In genomic region chr10:71249996-71250395, GRCh38 we compare ENCODE assay signal across 21 cellular contexts. TPM values are rescaled to one million over a fixed set of nuclear protein-coding genes. Genes with fewer than 3 reads are reported as not detected.
"Had no signal": no experiment of that assay in that cellular context is flagged by ENCODE, and none has a peak within 500 bp of the region (broad histone marks: within the 10 kb centered on the region; RNA-seq: fewer than 3 reads in every experiment).

No MANE protein-coding gene starts in this region.

- H3K9me3 Mint-ChIP-seq: naive thymus-derived CD4-positive, alpha-beta T cell; stimulated activated naive B cell treated with anti-CD40 and anti-IgM and Interleukin-4, amounts not matched to agents 10 μg/mL and 1 μg/mL and 100 μg/mL, for 72 hours; T-helper 1 cell treated with Interleukin-12 subunit alpha and Interleukin-12 subunit beta and Interleukin-4 antibody, amounts not matched to agents 30 μg/mL and 1 μg/mL, for 36 hours had no signal

- H3K36me3 Mint-ChIP-seq: activated naive CD8-positive, alpha-beta T cell; naive thymus-derived CD4-positive, alpha-beta T cell; stimulated activated naive B cell treated with anti-CD40 and anti-IgM and Interleukin-4, amounts not matched to agents 10 μg/mL and 1 μg/mL and 100 μg/mL, for 72 hours had no signal

- H3K36me3 ChIP-seq: left ventricle myocardium inferior, right lobe of liver, tibial nerve had no signal

- H3K4me3 Mint-ChIP-seq: activated naive CD8-positive, alpha-beta T cell; naive thymus-derived CD4-positive, alpha-beta T cell; stimulated activated naive B cell treated with anti-CD40 and anti-IgM and Interleukin-4, amounts not matched to agents 10 μg/mL and 1 μg/mL and 100 μg/mL, for 72 hours; T-helper 1 cell treated with Interleukin-12 subunit alpha and Interleukin-12 subunit beta and Interleukin-4 antibody, amounts not matched to agents 30 μg/mL and 1 μg/mL, for 36 hours had no signal

- H3K27me3 ChIP-seq: dorsolateral prefrontal cortex, hepatocyte, right lobe of liver, tibial nerve had no signal

- ATAC-seq: naive thymus-derived CD4-positive, alpha-beta T cell; right lobe of liver; stimulated activated naive B cell treated with anti-CD40 and anti-IgM and Interleukin-4, amounts not matched to agents 10 μg/mL and 1 μg/mL and 100 μg/mL, for 72 hours had no signal

- H3K4me1 Mint-ChIP-seq: naive thymus-derived CD4-positive, alpha-beta T cell had no signal

- DNase-seq: activated CD4-positive, alpha-beta T cell treated with anti-CD3 and anti-CD28 coated beads for 4 hours; activated CD4-positive, alpha-beta T cell treated with anti-CD3 and anti-CD28 coated beads, Interleukin-2, amount 50 U/mL, for 4 hours; activated effector memory CD4-positive, alpha-beta T cell treated with Interleukin-2 at 50 U/mL for 16 hours; activated naive CD4-positive, alpha-beta T cell treated with Interleukin-2 at 50 U/mL for 16 hours; anterior cingulate cortex; effector memory CD4-positive, alpha-beta T cell; islet precursor cell; left ventricle myocardium inferior; naive thymus-derived CD4-positive, alpha-beta T cell; stimulated activated naive B cell treated with anti-CD40 and anti-IgM and Interleukin-4, amounts not matched to agents 10 μg/mL and 1 μg/mL and 100 μg/mL, for 72 hours; SW 1271; T-helper 9 cell had no signal

- H3K9me3 ChIP-seq: left ventricle myocardium inferior, right lobe of liver, tibial nerve had no signal

- H2AFZ ChIP-seq: hepatocyte had no signal

- H3K27me3 Mint-ChIP-seq: activated naive CD8-positive, alpha-beta T cell had no signal

- H3K27ac ChIP-seq: coronary artery, hepatocyte, right lobe of liver, tibial nerve, VCaP had no signal

- H3K4me3 ChIP-seq: coronary artery, dorsolateral prefrontal cortex, hepatocyte, left ventricle myocardium inferior, right lobe of liver, skin epidermis, tibial nerve had no signal

- H3K27ac Mint-ChIP-seq: activated naive CD8-positive, alpha-beta T cell; naive thymus-derived CD4-positive, alpha-beta T cell; T-helper 1 cell treated with Interleukin-12 subunit alpha and Interleukin-12 subunit beta and Interleukin-4 antibody, amounts not matched to agents 30 μg/mL and 1 μg/mL, for 36 hours had no signal

- H3K4me2 ChIP-seq: hepatocyte had no signal

RNA-seq across cellular contexts. Expression of gene UNC5B, which starts 37.6 kb away (rescaled TPM):
- polyA plus RNA-seq: naive thymus-derived CD4-positive, alpha-beta T cell had no signal
